ENCODE assay signal across 11 cellular contexts in genomic region chr15:57216288-57216687, GRCh38.
DNase-seq lines count a peak whose midpoint lies in the region; ATAC-seq and TF ChIP-seq lines count a peak whose summit lies in the region.
"Had no signal": no experiment of that assay in that cellular context is flagged by ENCODE, and none has a peak within 500 bp of the region (broad histone marks: within the 10 kb centered on the region; RNA-seq: fewer than 3 reads in every experiment).

No MANE protein-coding gene starts in this region.

- POLR2A ChIA-PET in naive thymus-derived CD8-positive, alpha-beta T cell (lab: Charles Lee): interaction anchor here (1.0 kb wide), 1 partner anchor 287 kb away, joined by 3 read pairs; no protein-coding TSS in a partner anchor

- H3K4me3 ChIP-seq in epithelial cell of proximal tubule (ENCODE audit: low read depth, low read length) (no peak overlapping the region), psoas muscle (no peak overlapping the region)

- 16 to 26% (median 21%) methylated on average over 2 of the region's 2 CpGs for WGBS in psoas muscle, 3 donors

- no peak overlapping the region for H3K4me3 Mint-ChIP-seq in naive thymus-derived CD8-positive, alpha-beta T cell
- H3K4me3 Mint-ChIP-seq: activated B cell treated with CpG ODN at 0.5 μM for 24 hours had no signal

- H3K36me3 Mint-ChIP-seq in naive thymus-derived CD8-positive, alpha-beta T cell: no peaks in the 10 kb centered on the region

- no peaks in the 10 kb centered on the region for H3K9me3 Mint-ChIP-seq in naive thymus-derived CD8-positive, alpha-beta T cell
- H3K9me3 Mint-ChIP-seq: activated B cell treated with CpG ODN at 0.5 μM for 24 hours had no signal

- H3K27me3 Mint-ChIP-seq in naive thymus-derived CD8-positive, alpha-beta T cell: no peaks in the 10 kb centered on the region
- H3K27me3 Mint-ChIP-seq: activated B cell treated with CpG ODN at 0.5 μM for 24 hours had no signal

- H3K27ac ChIP-seq in psoas muscle: no peak overlapping the region
- H3K27ac ChIP-seq: 22Rv1 had no signal

- no peaks in the 10 kb centered on the region for H3K27me3 ChIP-seq in psoas muscle (ENCODE audit: insufficient read depth in 3 of 3, low read length in 2 of 3)

- no peaks in the 10 kb centered on the region for H3K36me3 ChIP-seq in psoas muscle (ENCODE audit: insufficient read depth in 1 of 2, low read depth in 1 of 2)

- DNase-seq in DMS 273 (lab: John Stamatoyannopoulos, UW; ENCODE audit: unreplicated experiment): peak; percentile 19
- DNase-seq in DMS 273 treated with DMSO at 0.1 percent for 48 hours (lab: John Stamatoyannopoulos, UW): no peak
- DNase-seq in NCI-H82 treated with DMSO at 0.1 percent for 48 hours (lab: John Stamatoyannopoulos, UW; ENCODE audit: unreplicated experiment): peak; percentile 45
- DNase-seq in epithelial cell of proximal tubule (ENCODE audit: low read depth): peak; percentile 32
- no peak for DNase-seq in psoas muscle
- no peak for DNase-seq in naive thymus-derived CD8-positive, alpha-beta T cell
- DNase-seq in UCSD-AML1 (lab: John Stamatoyannopoulos, UW; ENCODE audit: unreplicated experiment): no peak
- no peak for DNase-seq in GF-D8 (lab: John Stamatoyannopoulos, UW)
- DNase-seq: activated B cell treated with CpG ODN at 0.5 μM for 24 hours, small intestine had no signal

- no peaks in the 10 kb centered on the region for H3K9me3 ChIP-seq in psoas muscle

- no peak overlapping the region for H3K27ac Mint-ChIP-seq in naive thymus-derived CD8-positive, alpha-beta T cell
- H3K27ac Mint-ChIP-seq: activated B cell treated with CpG ODN at 0.5 μM for 24 hours had no signal

- peaks cover 12 to 36% (median 27%) of the 10 kb centered on the region in 4 donors for H3K4me1 Mint-ChIP-seq in naive thymus-derived CD8-positive, alpha-beta T cell

- TF ChIP-seq CTCF in epithelial cell of proximal tubule (conservative IDR thresholded peaks at IDR 0.05; ENCODE audit: low read depth, low read length) (no peak), psoas muscle (IDR thresholded peaks at IDR 0.05) (no peak)

- peaks cover 32% of the 10 kb centered on the region for H3K4me1 ChIP-seq in psoas muscle

- intact Hi-C loops in psoas muscle (cut with DNase I): loop anchor here (10.0 kb wide), 3 partner anchors 301 to 721 kb away; partner anchors contain the start of gene TCF12 (in 1 of the 2)

- ATAC-seq in psoas muscle: peak; percentile 63 to 76 (median 68)
- no peak for ATAC-seq in naive thymus-derived CD8-positive, alpha-beta T cell

Comparison
In these comparisons a context has a peak if more than half of its experiments do, and no peak if none do; other contexts are left out.
1. DNase-seq: peak in DMS 273 (single experiment), NCI-H82 treated with DMSO at 0.1 percent for 48 hours (single experiment) and epithelial cell of proximal tubule (single experiment); none in DMS 273 treated with DMSO at 0.1 percent for 48 hours (single experiment), psoas muscle (0 of 2), naive thymus-derived CD8-positive, alpha-beta T cell (0 of 10), UCSD-AML1 (single experiment) and GF-D8 (single experiment).
2. ATAC-seq: peak in psoas muscle (4 of 4); none in naive thymus-derived CD8-positive, alpha-beta T cell (0 of 2).